Comparison of ENCODE assay signal across 15 cellular contexts in the genomic region with DNA sequence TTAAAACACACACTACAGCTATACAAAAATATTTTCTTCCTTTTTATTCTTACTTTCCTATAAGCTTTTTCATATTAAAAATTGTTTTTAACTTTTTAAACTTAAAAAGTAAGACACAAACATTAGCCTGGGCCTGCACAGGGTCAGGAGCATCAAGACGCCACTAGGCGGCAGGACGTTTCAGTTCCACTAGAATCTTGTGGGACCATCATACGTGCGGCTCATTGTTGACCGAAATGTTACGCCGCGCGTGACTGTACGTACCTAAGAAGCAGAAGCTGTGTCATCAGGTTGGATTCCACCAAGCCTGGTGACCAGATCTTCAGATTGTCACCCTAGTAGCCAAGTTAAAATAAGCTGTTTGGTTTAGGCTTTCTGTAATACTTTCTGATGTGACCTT. TPM values are rescaled to one million over a fixed set of nuclear protein-coding genes. Genes with fewer than 3 reads are reported as not detected.
DNase-seq lines count a peak whose midpoint lies in the region; ATAC-seq and TF ChIP-seq lines count a peak whose summit lies in the region.
"Had no signal": no experiment of that assay in that cellular context is flagged by ENCODE, and none has a peak within 500 bp of the region (broad histone marks: within the 10 kb centered on the region; RNA-seq: fewer than 3 reads in every experiment).

No MANE protein-coding gene starts in this region.

- H3K27ac ChIP-seq in PC-9 (no peak overlapping the region), fibroblast of lung (ENCODE audit: insufficient read depth, low read length) (no peak overlapping the region), upper lobe of right lung (no peak overlapping the region)
- H3K27ac ChIP-seq: breast epithelium, neutrophil, VCaP had no signal

- H3K27ac Mint-ChIP-seq in activated naive CD8-positive, alpha-beta T cell treated with anti-CD3 and anti-CD28 coated beads, Interleukin-2, amount 50 U/mL, for 24 hours: no peak overlapping the region
- H3K27ac Mint-ChIP-seq in activated naive CD8-positive, alpha-beta T cell treated with anti-CD3 and anti-CD28 coated beads for 36 hours: no peak overlapping the region
- H3K27ac Mint-ChIP-seq: activated T-cell treated with anti-CD3 and anti-CD28 coated beads, Interleukin-2, amount 50 U/mL, for 72 hours had no signal

- H3K9me3 Mint-ChIP-seq in activated naive CD8-positive, alpha-beta T cell treated with anti-CD3 and anti-CD28 coated beads, Interleukin-2, amount 50 U/mL, for 24 hours: no peaks in the 10 kb centered on the region
- H3K9me3 Mint-ChIP-seq in activated naive CD8-positive, alpha-beta T cell treated with anti-CD3 and anti-CD28 coated beads for 36 hours: no peaks in the 10 kb centered on the region
- H3K9me3 Mint-ChIP-seq: activated T-cell treated with anti-CD3 and anti-CD28 coated beads, Interleukin-2, amount 50 U/mL, for 72 hours; stimulated activated naive CD8-positive, alpha-beta T cell treated with anti-CD3 and anti-CD28 coated beads, Interleukin-15, amount 100 ng/mL, for 72 hours had no signal

- H3K27me3 ChIP-seq in PC-9 (ENCODE audit: insufficient read depth, low read depth): no peaks in the 10 kb centered on the region
- no peaks in the 10 kb centered on the region for H3K27me3 ChIP-seq in fibroblast of lung (ENCODE audit: control insufficient read depth, insufficient read depth, low read length)
- no peaks in the 10 kb centered on the region for H3K27me3 ChIP-seq in upper lobe of right lung
- H3K27me3 ChIP-seq: breast epithelium, neutrophil had no signal

- H3K4me1 ChIP-seq in PC-9 (replicated peaks; ENCODE audit: insufficient read depth) (peaks cover 6% of the 10 kb centered on the region; the same call in 1 of the 2 replicates), fibroblast of lung (ENCODE audit: control insufficient read depth, extremely low read depth, insufficient read depth, low read length) (peaks cover 2% of the 10 kb centered on the region), upper lobe of right lung (peaks cover 16% of the 10 kb centered on the region)

- H2AFZ ChIP-seq in PC-9: no peak overlapping the region
- H2AFZ ChIP-seq in fibroblast of lung (ENCODE audit: low read length): no peak overlapping the region

- H4K20me1 ChIP-seq in PC-9 (ENCODE audit: insufficient read depth): peaks cover 45% of the 10 kb centered on the region
- H4K20me1 ChIP-seq in fibroblast of lung (ENCODE audit: control insufficient read depth, extremely low read depth, insufficient read depth, low read length): no peaks in the 10 kb centered on the region

- H3K4me1 Mint-ChIP-seq in activated naive CD8-positive, alpha-beta T cell treated with anti-CD3 and anti-CD28 coated beads, Interleukin-2, amount 50 U/mL, for 24 hours: peaks cover 35% of the 10 kb centered on the region
- H3K4me1 Mint-ChIP-seq in activated naive CD8-positive, alpha-beta T cell treated with anti-CD3 and anti-CD28 coated beads for 36 hours: peaks cover 34% of the 10 kb centered on the region

- H3K4me3 ChIP-seq in PC-9: no peak overlapping the region
- no peak overlapping the region for H3K4me3 ChIP-seq in fibroblast of lung (replicated peaks in 1 of 4; ENCODE audit: control extremely low read depth in 1 of 4, insufficient read depth in 1 of 4, low read depth in 3 of 4, low read length in 4 of 4)
- no peak overlapping the region for H3K4me3 ChIP-seq in upper lobe of right lung
- H3K4me3 ChIP-seq: breast epithelium had no signal

- POLR2A ChIA-PET in PC-9 (lab: Charles Lee; ENCODE audit: unreplicated experiment): interaction anchor here (0.6 kb wide), 1 partner anchor 241 kb away, joined by 6 read pairs; no protein-coding TSS in a partner anchor

- H3K36me3 ChIP-seq in PC-9 (ENCODE audit: low read depth): peaks cover 16% of the 10 kb centered on the region; the same call in 1 of the 2 replicates
- H3K36me3 ChIP-seq in fibroblast of lung (ENCODE audit: control insufficient read depth, insufficient read depth, low read length): peaks cover 2% of the 10 kb centered on the region
- peaks cover 21% of the 10 kb centered on the region for H3K36me3 ChIP-seq in upper lobe of right lung
- H3K36me3 ChIP-seq: breast epithelium, neutrophil had no signal

- intact Hi-C loops in PC-9 (cut with micrococcal nuclease; ENCODE audit: unreplicated experiment): no loop called here
- intact Hi-C loops in upper lobe of right lung (cut with DNase I): no loop called here
- intact Hi-C loops in left colon (cut with DNase I, micrococcal nuclease): no loop called here

- no peak overlapping the region for H3K9ac ChIP-seq in fibroblast of lung (ENCODE audit: insufficient read depth, low read length)

- peaks cover 35% of the 10 kb centered on the region for H3K36me3 Mint-ChIP-seq in activated naive CD8-positive, alpha-beta T cell treated with anti-CD3 and anti-CD28 coated beads, Interleukin-2, amount 50 U/mL, for 24 hours (ENCODE audit: low read depth)
- peaks cover 14% of the 10 kb centered on the region for H3K36me3 Mint-ChIP-seq in activated naive CD8-positive, alpha-beta T cell treated with anti-CD3 and anti-CD28 coated beads for 36 hours

- no peak overlapping the region for H3K4me2 ChIP-seq in PC-9
- no peak overlapping the region for H3K4me2 ChIP-seq in fibroblast of lung (ENCODE audit: extremely low read depth, insufficient read depth, low read length)

- H3F3A ChIP-seq in PC-9 (ENCODE audit: insufficient read depth, low read depth): peaks cover 35% of the 10 kb centered on the region

- peak; percentile 45; the same call in 1 of the 2 replicates for TF ChIP-seq CTCF in PC-9 (conservative IDR thresholded peaks at IDR 0.05)
- TF ChIP-seq CTCF in fibroblast of lung (conservative IDR thresholded peaks at IDR 0.05 in 1 of 2, IDR thresholded peaks at IDR 0.05 in 1 of 2; ENCODE audit: low read depth in 1 of 2, low read length in 2 of 2): peak; percentile 17 to 36
- peak; percentile 9 for TF ChIP-seq CTCF in upper lobe of right lung (IDR thresholded peaks at IDR 0.05)

- DNase-seq in activated naive CD8-positive, alpha-beta T cell treated with anti-CD3 and anti-CD28 coated beads, Interleukin-2, amount 50 U/mL, for 24 hours: no peak
- no peak for DNase-seq in activated naive CD8-positive, alpha-beta T cell treated with anti-CD3 and anti-CD28 coated beads for 36 hours
- DNase-seq in PC-9 (no peak), fibroblast of lung (ENCODE audit: low read depth in 2 of 2) (no peak), upper lobe of right lung (no peak), RKO (ENCODE audit: low spot score) (no peak), mucosa of gallbladder (ENCODE audit: low spot score) (no peak), left colon (no peak)
- DNase-seq: activated T-cell treated with anti-CD3 and anti-CD28 coated beads, Interleukin-2, amount 50 U/mL, for 72 hours; RPMI8226; stimulated activated CD4-positive, alpha-beta T cell treated with anti-CD3 and anti-CD28 coated beads, Interleukin-4, amount 100 ng/mL, for 1 hour; stimulated activated naive CD8-positive, alpha-beta T cell treated with anti-CD3 and anti-CD28 coated beads, Interleukin-15, amount 100 ng/mL, for 72 hours had no signal

- H3K9me3 ChIP-seq in PC-9 (ENCODE audit: insufficient read depth, low read depth): no peaks in the 10 kb centered on the region
- no peaks in the 10 kb centered on the region for H3K9me3 ChIP-seq in fibroblast of lung (ENCODE audit: control insufficient read depth, insufficient read depth, low read depth, low read length)
- no peaks in the 10 kb centered on the region for H3K9me3 ChIP-seq in upper lobe of right lung
- H3K9me3 ChIP-seq: breast epithelium, neutrophil had no signal

- peaks cover 94% of the 10 kb centered on the region for H3K79me2 ChIP-seq in PC-9 (ENCODE audit: low read depth)
- H3K79me2 ChIP-seq in fibroblast of lung (ENCODE audit: control insufficient read depth, insufficient read depth, low read length): peaks cover 37% of the 10 kb centered on the region

- no peaks in the 10 kb centered on the region for H3K27me3 Mint-ChIP-seq in activated naive CD8-positive, alpha-beta T cell treated with anti-CD3 and anti-CD28 coated beads, Interleukin-2, amount 50 U/mL, for 24 hours
- H3K27me3 Mint-ChIP-seq in activated naive CD8-positive, alpha-beta T cell treated with anti-CD3 and anti-CD28 coated beads for 36 hours: no peaks in the 10 kb centered on the region
- H3K27me3 Mint-ChIP-seq: stimulated activated naive CD8-positive, alpha-beta T cell treated with anti-CD3 and anti-CD28 coated beads, Interleukin-15, amount 100 ng/mL, for 72 hours had no signal

- peak; percentile 8 for ATAC-seq in activated naive CD8-positive, alpha-beta T cell treated with anti-CD3 and anti-CD28 coated beads, Interleukin-2, amount 50 U/mL, for 24 hours
- no peak for ATAC-seq in upper lobe of right lung
- ATAC-seq in left colon: no peak
- ATAC-seq: activated T-cell treated with anti-CD3 and anti-CD28 coated beads, Interleukin-2, amount 50 U/mL, for 72 hours; stimulated activated naive CD8-positive, alpha-beta T cell treated with anti-CD3 and anti-CD28 coated beads, Interleukin-15, amount 100 ng/mL, for 72 hours had no signal

- H3K9me2 ChIP-seq in PC-9 (ENCODE audit: insufficient read depth): no peaks in the 10 kb centered on the region

- H3K4me3 Mint-ChIP-seq in activated naive CD8-positive, alpha-beta T cell treated with anti-CD3 and anti-CD28 coated beads, Interleukin-2, amount 50 U/mL, for 24 hours: no peak overlapping the region
- H3K4me3 Mint-ChIP-seq in activated naive CD8-positive, alpha-beta T cell treated with anti-CD3 and anti-CD28 coated beads for 36 hours: no peak overlapping the region
- H3K4me3 Mint-ChIP-seq: activated T-cell treated with anti-CD3 and anti-CD28 coated beads, Interleukin-2, amount 50 U/mL, for 72 hours; stimulated activated naive CD8-positive, alpha-beta T cell treated with anti-CD3 and anti-CD28 coated beads, Interleukin-15, amount 100 ng/mL, for 72 hours had no signal

- BruUV-seq in PC-9 (replicated peaks; lab: Mats Ljungman, UMichigan): no TSS peak

- CTCF ChIA-PET in PC-9 (lab: Charles Lee): interaction anchor here (0.6 to 0.7 kb wide), 2 partner anchors 15 to 141 kb away, joined by 4 to 5 read pairs; no protein-coding TSS in a partner anchor

RNA-seq across cellular contexts. Expression of gene USP10, which starts 47.1 kb away (rescaled TPM):
- 100 to 1,000 TPM; 148 to 151 TPM for total RNA-seq in activated naive CD8-positive, alpha-beta T cell treated with anti-CD3 and anti-CD28 coated beads for 36 hours
- total RNA-seq in PC-9 (2021) (86.3 and 109 TPM in 2 replicates), fibroblast of lung (31.8 and 48.6 TPM in 2 replicates), upper lobe of right lung (59.6 TPM), mucosa of gallbladder (60.8 TPM), left colon (10 to 100 TPM; 65.3 to 77.3 TPM)
- 59.1 and 70.2 TPM in 2 replicates for polyA plus RNA-seq in fibroblast of lung
- 62.9 and 68.5 TPM in 2 replicates for polyA plus RNA-seq in fibroblast of lung (2012)
- polyA minus RNA-seq in fibroblast of lung (ENCODE audit: low replicate concordance): 261 and 483 TPM in 2 replicates
